ENCODE assay signal across 8 cellular contexts in the genomic region with DNA sequence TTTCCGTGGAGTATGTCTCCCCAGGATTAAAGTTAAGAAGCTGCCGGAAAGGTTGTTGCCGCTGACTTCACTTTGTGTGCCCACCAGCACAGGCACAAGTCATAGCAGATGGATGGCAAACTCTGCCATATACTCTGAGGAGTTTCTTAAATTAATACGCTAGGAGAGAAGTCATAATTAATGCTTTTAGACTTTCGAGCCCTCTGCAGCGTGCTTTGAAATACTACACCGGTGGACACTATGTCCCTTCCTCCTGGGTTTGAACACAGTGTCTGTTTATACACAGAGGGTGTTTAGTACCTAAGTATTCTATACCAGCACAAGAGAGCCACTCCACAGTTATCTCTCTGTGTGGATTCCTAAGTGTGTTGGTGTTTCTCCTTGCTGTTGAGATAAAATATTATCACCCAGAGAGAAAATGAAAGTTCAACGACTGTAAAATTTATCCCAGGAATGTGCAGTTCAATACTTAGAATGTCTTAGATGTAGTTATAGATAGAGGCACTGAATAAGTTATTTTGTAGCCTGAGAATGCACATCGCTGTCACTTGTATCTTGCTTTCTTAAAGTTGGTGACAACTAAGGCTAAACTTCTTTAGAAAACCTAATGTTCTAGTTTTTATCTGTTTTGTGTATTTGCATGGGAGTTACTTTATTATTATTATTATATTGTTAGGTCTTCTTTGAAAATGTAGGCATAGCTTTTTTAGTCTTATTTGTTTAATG. TPM values are rescaled to one million over a fixed set of nuclear protein-coding genes. Genes with fewer than 3 reads are reported as not detected.
A peak's percentile ranks its signal among the peaks of the same experiment; 100 is the strongest.
DNase-seq lines count a peak whose midpoint lies in the region; ATAC-seq and TF ChIP-seq lines count a peak whose summit lies in the region.

No MANE protein-coding gene starts in this region.

- no peaks in the 10 kb centered on the region for H3K27me3 ChIP-seq in CD4-positive, alpha-beta memory T cell (ENCODE audit: insufficient read depth, low read length)
- H3K27me3 ChIP-seq in Karpas-422 (ENCODE audit: low read length) (no peaks in the 10 kb centered on the region; the same call in 1 of the 2 replicates), iPS DF 6.9 (ENCODE audit: control insufficient read depth, insufficient read depth, low read length) (no peaks in the 10 kb centered on the region), smooth muscle cell (ENCODE audit: low read depth) (no peaks in the 10 kb centered on the region)

- POLR2A ChIA-PET in CD4-positive, alpha-beta memory T cell (lab: Charles Lee; ENCODE audit: partially characterized antibody) = interaction anchor here (0.8 to 15.9 kb wide), 27 partner anchors 7 to 173 kb away, joined by 3 to 414 read pairs (median 16); no protein-coding TSS in a partner anchor

- H3K36me3 ChIP-seq in CD4-positive, alpha-beta memory T cell (ENCODE audit: insufficient read depth, low read length) = no peaks in the 10 kb centered on the region
- H3K36me3 ChIP-seq in Karpas-422 (ENCODE audit: insufficient read depth, low read length) = peaks cover 12% of the 10 kb centered on the region; the same call in 1 of the 2 replicates
- H3K36me3 ChIP-seq in iPS DF 6.9 (ENCODE audit: control insufficient read depth, insufficient read depth, low read length) = no peaks in the 10 kb centered on the region
- H3K36me3 ChIP-seq in smooth muscle cell (ENCODE audit: low read depth) = no peaks in the 10 kb centered on the region

- peaks cover 45 to 79% (median 56%) of the 10 kb centered on the region in 4 donors for H3K4me1 Mint-ChIP-seq in CD4-positive, alpha-beta memory T cell
- peaks cover 54% of the 10 kb centered on the region for H3K4me1 Mint-ChIP-seq in activated naive CD8-positive, alpha-beta T cell treated with anti-CD3 and anti-CD28 coated beads for 36 hours

- WGBS in iPS DF 6.9 (ENCODE audit: insufficient coverage, insufficient read length) = no CpG with 5 or more reads among the region's 9 CpGs
- 10% methylated on average over 9 of the region's 9 CpGs for WGBS in smooth muscle cell (ENCODE audit: low lambda C conversion rate)

- no peak for DNase-seq in CD4-positive, alpha-beta memory T cell
- no peak for DNase-seq in Karpas-422
- DNase-seq in activated naive CD8-positive, alpha-beta T cell treated with anti-CD3 and anti-CD28 coated beads for 36 hours = no peak
- DNase-seq in iPS DF 6.9 (ENCODE audit: low read depth, low spot score) = no peak
- DNase-seq in smooth muscle cell (lab: John Stamatoyannopoulos, UW; ENCODE audit: unreplicated experiment) = no peak

- H3K36me3 Mint-ChIP-seq in CD4-positive, alpha-beta memory T cell = peaks cover 10 to 42% of the 10 kb centered on the region in 2 donors
- H3K36me3 Mint-ChIP-seq in activated naive CD8-positive, alpha-beta T cell treated with anti-CD3 and anti-CD28 coated beads for 36 hours = peaks cover 36% of the 10 kb centered on the region

- CTCF ChIA-PET in CD4-positive, alpha-beta memory T cell (lab: Charles Lee; ENCODE audit: partially characterized antibody) = interaction anchor here (0.9 to 4.3 kb wide), 5 partner anchors 12 to 173 kb away, joined by 4 to 46 read pairs (median 5); no protein-coding TSS in a partner anchor

- peaks cover 63% of the 10 kb centered on the region for H3K4me1 ChIP-seq in CD4-positive, alpha-beta memory T cell (ENCODE audit: insufficient read depth, low read length)
- peaks cover 60% of the 10 kb centered on the region for H3K4me1 ChIP-seq in Karpas-422 (ENCODE audit: low read length)
- H3K4me1 ChIP-seq in iPS DF 6.9 (ENCODE audit: control insufficient read depth, insufficient read depth, low read length) = no peaks in the 10 kb centered on the region; the same call in 1 of the 2 replicates
- H3K4me1 ChIP-seq in smooth muscle cell (ENCODE audit: low read depth) = peaks cover 40% of the 10 kb centered on the region

- ATAC-seq in HG03135 (IDR thresholded peaks at IDR 0.05; ENCODE audit: unreplicated experiment) (no peak), GM19328 (IDR thresholded peaks at IDR 0.05; ENCODE audit: unreplicated experiment) (no peak), GM21447 (IDR thresholded peaks at IDR 0.05; ENCODE audit: unreplicated experiment) (no peak)

- H4K20me1 ChIP-seq in Karpas-422 (ENCODE audit: insufficient read depth, low read depth, low read length) (peaks cover 9% of the 10 kb centered on the region; the same call in 1 of the 2 replicates), smooth muscle cell (ENCODE audit: low read depth) (peaks cover 54% of the 10 kb centered on the region)

- no peak for TF ChIP-seq CTCF in smooth muscle cell (IDR thresholded peaks at IDR 0.05; ENCODE audit: borderline replicate concordance, insufficient read depth, poor library complexity, severe bottlenecking)

- H3K4me2 ChIP-seq in Karpas-422 (ENCODE audit: low read depth, low read length, poor library complexity, severe bottlenecking) (peak overlapping the region; percentile 96), smooth muscle cell (peak overlapping the region; percentile 91)

- intact Hi-C loops in CD4-positive, alpha-beta memory T cell (cut with micrococcal nuclease) = loop anchor here (1.0 to 10.0 kb wide), 4 partner anchors 8 to 196 kb away; no protein-coding TSS in a partner anchor

- no peaks in the 10 kb centered on the region for H3K27me3 Mint-ChIP-seq in CD4-positive, alpha-beta memory T cell
- H3K27me3 Mint-ChIP-seq in activated naive CD8-positive, alpha-beta T cell treated with anti-CD3 and anti-CD28 coated beads for 36 hours = no peaks in the 10 kb centered on the region

- H3K79me2 ChIP-seq in Karpas-422 (ENCODE audit: low read length) (peaks cover 65% of the 10 kb centered on the region), smooth muscle cell (ENCODE audit: low read depth) (peaks cover 62% of the 10 kb centered on the region)

- peak overlapping the region; percentile 90 to 100 (median 97) for H3K4me3 Mint-ChIP-seq in CD4-positive, alpha-beta memory T cell
- peak overlapping the region; percentile 88 for H3K4me3 Mint-ChIP-seq in activated naive CD8-positive, alpha-beta T cell treated with anti-CD3 and anti-CD28 coated beads for 36 hours

- peak overlapping the region; percentile 80 to 100 (median 97) for H3K27ac Mint-ChIP-seq in CD4-positive, alpha-beta memory T cell
- H3K27ac Mint-ChIP-seq in activated naive CD8-positive, alpha-beta T cell treated with anti-CD3 and anti-CD28 coated beads for 36 hours = peak overlapping the region; percentile 91

- peak overlapping the region; percentile 87 to 90 for H3K4me3 ChIP-seq in CD4-positive, alpha-beta memory T cell (ENCODE audit: low read length in 2 of 2)
- H3K4me3 ChIP-seq in Karpas-422 (ENCODE audit: low read length) (peak overlapping the region; percentile 91), iPS DF 6.9 (ENCODE audit: low read length) (peak overlapping the region; percentile 40; the same call in 1 of the 2 replicates), smooth muscle cell (peak overlapping the region; percentile 84)

- no peaks in the 10 kb centered on the region for H3K9me3 ChIP-seq in CD4-positive, alpha-beta memory T cell (ENCODE audit: control insufficient read depth in 1 of 2, low read length in 2 of 2)
- H3K9me3 ChIP-seq in Karpas-422 (ENCODE audit: low read length) (no peaks in the 10 kb centered on the region), iPS DF 6.9 (ENCODE audit: control insufficient read depth, insufficient read depth, low read length) (no peaks in the 10 kb centered on the region), smooth muscle cell (replicated peaks; ENCODE audit: low read depth) (no peaks in the 10 kb centered on the region)

- peaks cover 0 to 2% (median 0%) of the 10 kb centered on the region in 8 donors for H3K9me3 Mint-ChIP-seq in CD4-positive, alpha-beta memory T cell
- no peaks in the 10 kb centered on the region for H3K9me3 Mint-ChIP-seq in activated naive CD8-positive, alpha-beta T cell treated with anti-CD3 and anti-CD28 coated beads for 36 hours

- H2AFZ ChIP-seq in Karpas-422 (ENCODE audit: low read length) (no peak overlapping the region), smooth muscle cell (ENCODE audit: low read depth) (no peak overlapping the region)

- no peaks in the 10 kb centered on the region for H3K9me2 ChIP-seq in Karpas-422 (replicated peaks; ENCODE audit: insufficient read depth, low read length)

- H3K9ac ChIP-seq in Karpas-422 (ENCODE audit: low read length) (peak overlapping the region; percentile 96), smooth muscle cell (ENCODE audit: low read depth) (peak overlapping the region; percentile 86)

- peaks cover 18% of the 10 kb centered on the region for H3F3A ChIP-seq in smooth muscle cell (ENCODE audit: low read depth)

- peak overlapping the region; percentile 91 for H3K27ac ChIP-seq in CD4-positive, alpha-beta memory T cell (ENCODE audit: low read depth, low read length)
- peak overlapping the region; percentile 91 for H3K27ac ChIP-seq in Karpas-422 (ENCODE audit: low read length)
- no peak overlapping the region for H3K27ac ChIP-seq in iPS DF 6.9 (ENCODE audit: low read length)
- peak overlapping the region; percentile 97 for H3K27ac ChIP-seq in smooth muscle cell (ENCODE audit: low read depth)

RNA-seq across cellular contexts. Expression of gene MBNL1, which starts 1.6 kb away (rescaled TPM):
- 100 to 1,000 TPM; 420 to 430 TPM for total RNA-seq in CD4-positive, alpha-beta memory T cell
- 100 to 1,000 TPM; 289 to 302 TPM for polyA plus RNA-seq in CD4-positive, alpha-beta memory T cell
- 172 and 265 TPM in 2 replicates for total RNA-seq in Karpas-422 (2014; rRNA removed; shearing (Covaris generic); ENCODE audit: low replicate concordance)
- total RNA-seq in activated naive CD8-positive, alpha-beta T cell treated with anti-CD3 and anti-CD28 coated beads for 36 hours = 100 to 1,000 TPM; 385 to 392 TPM
- 126 and 128 TPM in 2 replicates for total RNA-seq in smooth muscle cell
- polyA plus RNA-seq in smooth muscle cell = 19.5 and 22.0 TPM in 2 replicates

Comparison
In these comparisons a context has a peak if more than half of its experiments do, and no peak if none do; other contexts are left out.
1. H3K4me3 ChIP-seq: peak in every context shown above with its lines; median percentile 91 in Karpas-422; 88 in CD4-positive, alpha-beta memory T cell; 84 in smooth muscle cell; 40 in iPS DF 6.9.